14 cellular contexts compared by ENCODE assay signal in the genomic region with DNA sequence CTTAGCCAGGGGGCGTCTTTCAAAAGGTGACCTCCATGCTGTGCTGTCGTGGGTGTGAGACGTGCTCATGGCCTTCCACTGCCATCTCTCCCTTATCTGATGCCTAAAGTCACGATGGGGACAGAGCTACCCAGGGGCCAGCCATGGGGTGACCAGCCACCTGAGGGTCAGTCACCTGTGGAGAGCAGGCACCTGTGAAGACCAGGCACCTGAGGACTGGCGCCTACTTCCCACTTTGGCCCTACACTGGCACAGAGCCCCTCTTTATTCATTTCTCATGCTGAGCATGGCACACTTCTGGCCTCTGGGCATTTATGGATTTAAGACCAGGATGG.
"Had no signal": no experiment of that assay in that cellular context is flagged by ENCODE, and none has a peak within 500 bp of the region (broad histone marks: within the 10 kb centered on the region; RNA-seq: fewer than 3 reads in every experiment).

No MANE protein-coding gene starts in this region.

- H3K27me3 ChIP-seq: body of pancreas, colonic mucosa, hepatocyte, upper lobe of left lung had no signal

- H3K4me3 ChIP-seq: body of pancreas, colonic mucosa, hepatocyte, lower lobe of right lung, suprapubic skin, upper lobe of left lung had no signal

- H3K36me3 ChIP-seq: colonic mucosa, lower lobe of right lung, suprapubic skin, upper lobe of left lung had no signal

- H3K27ac ChIP-seq: body of pancreas, colonic mucosa, foreskin keratinocyte, hepatocyte, lower lobe of right lung, suprapubic skin, upper lobe of left lung had no signal

- H3K4me1 ChIP-seq: body of pancreas, colonic mucosa, foreskin keratinocyte, lower lobe of right lung, suprapubic skin had no signal

- DNase-seq: activated CD4-positive, alpha-beta memory T cell treated with anti-CD3 and anti-CD28 coated beads for 36 hours; activated naive CD4-positive, alpha-beta T cell treated with anti-CD3 and anti-CD28 coated beads for 36 hours; activated T-cell treated with anti-CD3 and anti-CD28 coated beads for 4 hours; body of pancreas; colonic mucosa; foreskin keratinocyte; natural killer cell; stimulated activated naive CD8-positive, alpha-beta T cell treated with anti-CD3 and anti-CD28 coated beads, Interleukin-15, amount 100 ng/mL, for 72 hours; T1000 had no signal

- H3K36me3 Mint-ChIP-seq: natural killer cell had no signal

- H3K9me3 ChIP-seq: body of pancreas, colonic mucosa, lower lobe of right lung, suprapubic skin, upper lobe of left lung had no signal

- H3K27me3 Mint-ChIP-seq: stimulated activated naive CD8-positive, alpha-beta T cell treated with anti-CD3 and anti-CD28 coated beads, Interleukin-15, amount 100 ng/mL, for 72 hours had no signal

- H3K4me3 Mint-ChIP-seq: activated CD4-positive, alpha-beta memory T cell treated with anti-CD3 and anti-CD28 coated beads for 36 hours; activated naive CD4-positive, alpha-beta T cell treated with anti-CD3 and anti-CD28 coated beads for 36 hours; central memory CD8-positive, alpha-beta T cell; natural killer cell; stimulated activated naive CD8-positive, alpha-beta T cell treated with anti-CD3 and anti-CD28 coated beads, Interleukin-15, amount 100 ng/mL, for 72 hours had no signal

- H3K27ac Mint-ChIP-seq: activated CD4-positive, alpha-beta memory T cell treated with anti-CD3 and anti-CD28 coated beads for 36 hours; activated naive CD4-positive, alpha-beta T cell treated with anti-CD3 and anti-CD28 coated beads for 36 hours; natural killer cell had no signal

- H3K4me1 Mint-ChIP-seq: central memory CD8-positive, alpha-beta T cell; natural killer cell had no signal

- ATAC-seq: body of pancreas, lower lobe of right lung, natural killer cell had no signal

- H3K9me3 Mint-ChIP-seq: activated CD4-positive, alpha-beta memory T cell treated with anti-CD3 and anti-CD28 coated beads for 36 hours; activated naive CD4-positive, alpha-beta T cell treated with anti-CD3 and anti-CD28 coated beads for 36 hours; central memory CD8-positive, alpha-beta T cell; natural killer cell; stimulated activated naive CD8-positive, alpha-beta T cell treated with anti-CD3 and anti-CD28 coated beads, Interleukin-15, amount 100 ng/mL, for 72 hours had no signal
